1 cellular context compared by ENCODE assay signal in the genomic region with DNA sequence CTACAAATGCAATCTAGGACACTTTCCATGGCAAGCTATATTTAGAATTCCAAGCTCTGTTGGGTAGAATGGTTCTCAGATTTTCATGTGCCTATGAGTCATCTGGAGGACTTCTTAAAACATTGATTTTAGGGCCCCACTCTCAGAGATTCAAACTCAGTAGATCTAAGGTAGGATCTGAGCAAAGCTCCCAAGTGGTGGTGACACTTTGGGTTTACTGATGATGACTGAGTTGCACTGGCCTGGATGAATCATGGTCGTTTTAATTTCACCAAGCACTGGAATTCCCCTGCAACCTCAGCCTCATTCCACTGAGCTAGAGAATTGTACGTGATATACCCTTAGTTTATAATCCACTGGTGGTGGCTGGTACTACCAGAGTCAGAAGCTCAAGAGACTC.
TF ChIP-seq lines count a peak whose summit lies in the region.

No MANE protein-coding gene starts in this region.

TF ChIP-seq in GM12878, 131 proteins besides CTCF, POLR2A, EP300 and RAD21 (continued from another document):
- TF ChIP-seq, protein P1, sequence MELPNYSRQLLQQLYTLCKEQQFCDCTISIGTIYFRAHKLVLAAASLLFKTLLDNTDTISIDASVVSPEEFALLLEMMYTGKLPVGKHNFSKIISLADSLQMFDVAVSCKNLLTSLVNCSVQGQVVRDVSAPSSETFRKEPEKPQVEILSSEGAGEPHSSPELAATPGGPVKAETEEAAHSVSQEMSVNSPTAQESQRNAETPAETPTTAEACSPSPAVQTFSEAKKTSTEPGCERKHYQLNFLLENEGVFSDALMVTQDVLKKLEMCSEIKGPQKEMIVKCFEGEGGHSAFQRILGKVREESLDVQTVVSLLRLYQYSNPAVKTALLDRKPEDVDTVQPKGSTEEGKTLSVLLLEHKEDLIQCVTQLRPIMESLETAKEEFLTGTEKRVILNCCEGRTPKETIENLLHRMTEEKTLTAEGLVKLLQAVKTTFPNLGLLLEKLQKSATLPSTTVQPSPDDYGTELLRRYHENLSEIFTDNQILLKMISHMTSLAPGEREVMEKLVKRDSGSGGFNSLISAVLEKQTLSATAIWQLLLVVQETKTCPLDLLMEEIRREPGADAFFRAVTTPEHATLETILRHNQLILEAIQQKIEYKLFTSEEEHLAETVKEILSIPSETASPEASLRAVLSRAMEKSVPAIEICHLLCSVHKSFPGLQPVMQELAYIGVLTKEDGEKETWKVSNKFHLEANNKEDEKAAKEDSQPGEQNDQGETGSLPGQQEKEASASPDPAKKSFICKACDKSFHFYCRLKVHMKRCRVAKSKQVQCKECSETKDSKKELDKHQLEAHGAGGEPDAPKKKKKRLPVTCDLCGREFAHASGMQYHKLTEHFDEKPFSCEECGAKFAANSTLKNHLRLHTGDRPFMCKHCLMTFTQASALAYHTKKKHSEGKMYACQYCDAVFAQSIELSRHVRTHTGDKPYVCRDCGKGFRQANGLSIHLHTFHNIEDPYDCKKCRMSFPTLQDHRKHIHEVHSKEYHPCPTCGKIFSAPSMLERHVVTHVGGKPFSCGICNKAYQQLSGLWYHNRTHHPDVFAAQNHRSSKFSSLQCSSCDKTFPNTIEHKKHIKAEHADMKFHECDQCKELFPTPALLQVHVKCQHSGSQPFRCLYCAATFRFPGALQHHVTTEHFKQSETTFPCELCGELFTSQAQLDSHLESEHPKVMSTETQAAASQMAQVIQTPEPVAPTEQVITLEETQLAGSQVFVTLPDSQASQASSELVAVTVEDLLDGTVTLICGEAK (IDR thresholded peaks at IDR 0.05; ENCODE audit: borderline replicate concordance): no peak
- TF ChIP-seq USF1 (IDR thresholded peaks at IDR 0.05; ENCODE audit: borderline replicate concordance, extremely low read length, insufficient read depth, low read depth, low read length): no peak
- TF ChIP-seq ATF7 (IDR thresholded peaks at IDR 0.05; ENCODE audit: low read depth): no peak
- TF ChIP-seq CHD4 (IDR thresholded peaks at IDR 0.05): no peak
- no peak for TF ChIP-seq IKZF2 (IDR thresholded peaks at IDR 0.05)
- no peak for TF ChIP-seq HSF1 (IDR thresholded peaks at IDR 0.05; ENCODE audit: low read depth, low read length)
- no peak for TF ChIP-seq ATF3 (IDR thresholded peaks at IDR 0.05; ENCODE audit: borderline replicate concordance, extremely low read depth, low read depth, low read length)
- TF ChIP-seq CUX1 (IDR thresholded peaks at IDR 0.05; ENCODE audit: insufficient replicate concordance, low read depth, low read length): no peak
- TF ChIP-seq PML (IDR thresholded peaks at IDR 0.05; ENCODE audit: low read length): no peak
- TF ChIP-seq STAT1 (conservative IDR thresholded peaks at IDR 0.05): no peak
- no peak for TF ChIP-seq EZH2 (IDR thresholded peaks at IDR 0.05; ENCODE audit: borderline replicate concordance, control insufficient read depth, low read depth, low read length)
